Comparison of ENCODE assay signal across 26 cellular contexts in the genomic region with DNA sequence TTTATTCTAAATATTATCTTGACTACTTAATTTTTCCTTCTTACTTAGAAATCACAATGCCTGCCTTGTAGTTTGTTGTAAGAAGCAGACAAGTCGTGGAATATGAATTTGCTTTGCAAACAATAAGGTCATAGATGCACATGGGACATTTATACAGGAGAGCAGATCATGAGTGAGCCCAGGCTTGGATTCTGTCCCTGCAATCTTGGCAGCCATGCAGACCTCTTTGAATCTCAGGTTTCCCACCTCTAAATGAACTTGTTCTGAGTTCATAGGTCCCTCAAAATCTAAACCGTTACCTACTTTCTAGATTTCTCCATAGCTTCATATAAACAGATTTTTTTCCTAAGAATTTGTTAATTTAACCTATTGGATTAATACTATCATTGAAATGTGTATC. TPM values are rescaled to one million over a fixed set of nuclear protein-coding genes. Genes with fewer than 3 reads are reported as not detected.
"Had no signal": no experiment of that assay in that cellular context is flagged by ENCODE, and none has a peak within 500 bp of the region (broad histone marks: within the 10 kb centered on the region; RNA-seq: fewer than 3 reads in every experiment).

No MANE protein-coding gene starts in this region.

- H3K4me3 ChIP-seq: K562, SJSA1 had no signal

- H3K27me3 ChIP-seq: SJSA1 had no signal

- DNase-seq: Kasumi-1, MM.1S, MV-4-11, NCI-H1048, NCI-H1105, NCI-H1417, NCI-H1436 treated with DMSO at 0.1 percent for 48 hours, NCI-H1694, NCI-H187 treated with DMSO at 0.1 percent for 48 hours, NCI-H2081, NCI-H2107, NCI-H2171 treated with DMSO at 0.1 percent for 48 hours, NCI-H345, NCI-H446 treated with DMSO at 0.1 percent for 48 hours, NCI-H510A treated with DMSO at 0.1 percent for 48 hours, NCI-H526, NCI-H82, Right ventricle myocardium superior, RPMI8226, SIG-M5, SK-N-SH, SW 1271 had no signal

- H3K27ac ChIP-seq: HL-60, KMS-11, SJSA1 had no signal

- H3K9me3 ChIP-seq: SJSA1, SK-N-SH had no signal

- ATAC-seq: K562 had no signal

RNA-seq across cellular contexts. Expression of a gene that starts 19.5 kb away (rescaled TPM):
- polyA plus RNA-seq: K562 had no signal
